In genomic region chr19:33887891-33888290, GRCh38 we compare ENCODE assay signal across 20 cellular contexts.
"Had no signal": no experiment of that assay in that cellular context is flagged by ENCODE, and none has a peak within 500 bp of the region (broad histone marks: within the 10 kb centered on the region; RNA-seq: fewer than 3 reads in every experiment).

No MANE protein-coding gene starts in this region.

- H3K36me3 Mint-ChIP-seq: activated naive CD8-positive, alpha-beta T cell treated with anti-CD3 and anti-CD28 coated beads for 36 hours; natural killer cell treated with Interleukin-12 subunit alpha and Interleukin-12 subunit beta and Interleukin-15 and Interleukin-18, amount 100 ng/mL, for 72 hours; stimulated activated naive B cell treated with anti-CD40 and anti-IgM and Interleukin-4, amounts not matched to agents 10 μg/mL and 1 μg/mL and 100 μg/mL, for 72 hours; T-cell had no signal

- H3K27ac Mint-ChIP-seq: activated naive CD8-positive, alpha-beta T cell treated with anti-CD3 and anti-CD28 coated beads for 36 hours; activated T-cell treated with anti-CD3 and anti-CD28 coated beads, Interleukin-2, amount 50 U/mL, for 72 hours; endodermal cell; natural killer cell treated with Interleukin-12 subunit alpha and Interleukin-12 subunit beta and Interleukin-15 and Interleukin-18, amount 100 ng/mL, for 72 hours; stimulated activated naive B cell treated with anti-CD40 and anti-IgM and Interleukin-4, amounts not matched to agents 10 μg/mL and 1 μg/mL and 100 μg/mL, for 72 hours; T-cell had no signal

- DNase-seq: activated CD4-positive, alpha-beta T cell treated with anti-CD3 and anti-CD28 coated beads for 4 hours; activated CD4-positive, alpha-beta T cell treated with anti-CD3 and anti-CD28 coated beads, Interleukin-2, amount 50 U/mL, for 4 hours; activated naive CD4-positive, alpha-beta T cell treated with Interleukin-2 at 50 U/mL for 16 hours; activated naive CD8-positive, alpha-beta T cell treated with anti-CD3 and anti-CD28 coated beads for 36 hours; activated T-cell treated with anti-CD3 and anti-CD28 coated beads for 4 hours; activated T-cell treated with anti-CD3 and anti-CD28 coated beads, Interleukin-2, amount 50 U/mL, for 72 hours; adrenal gland; brain microvascular endothelial cell; endodermal cell; foreskin fibroblast; heart right ventricle; kidney glomerular epithelial cell; mesendoderm; mucosa of descending colon; ovary; stimulated activated CD4-positive, alpha-beta T cell treated with anti-CD3 and anti-CD28 coated beads, Interleukin-1b, Interleukin-23, amount 100 ng/mL, for 48 hours; stimulated activated naive B cell treated with anti-CD40 and anti-IgM and Interleukin-4, amounts not matched to agents 10 μg/mL and 1 μg/mL and 100 μg/mL, for 72 hours; T-cell; tibial artery had no signal

- H3K4me3 Mint-ChIP-seq: activated naive CD8-positive, alpha-beta T cell treated with anti-CD3 and anti-CD28 coated beads for 36 hours; activated T-cell treated with anti-CD3 and anti-CD28 coated beads, Interleukin-2, amount 50 U/mL, for 72 hours; endodermal cell; natural killer cell treated with Interleukin-12 subunit alpha and Interleukin-12 subunit beta and Interleukin-15 and Interleukin-18, amount 100 ng/mL, for 72 hours; stimulated activated naive B cell treated with anti-CD40 and anti-IgM and Interleukin-4, amounts not matched to agents 10 μg/mL and 1 μg/mL and 100 μg/mL, for 72 hours; T-cell had no signal

- H3K9me3 Mint-ChIP-seq: activated naive CD8-positive, alpha-beta T cell treated with anti-CD3 and anti-CD28 coated beads for 36 hours; activated T-cell treated with anti-CD3 and anti-CD28 coated beads, Interleukin-2, amount 50 U/mL, for 72 hours; endodermal cell; natural killer cell treated with Interleukin-12 subunit alpha and Interleukin-12 subunit beta and Interleukin-15 and Interleukin-18, amount 100 ng/mL, for 72 hours; stimulated activated naive B cell treated with anti-CD40 and anti-IgM and Interleukin-4, amounts not matched to agents 10 μg/mL and 1 μg/mL and 100 μg/mL, for 72 hours; T-cell had no signal
